Comparison of ENCODE assay signal across 9 cellular contexts in genomic region chr1:202586018-202586821, GRCh38.
DNase-seq lines count a peak whose midpoint lies in the region; ATAC-seq, FAIRE-seq and TF ChIP-seq lines count a peak whose summit lies in the region.
"Had no signal": no experiment of that assay in that cellular context is flagged by ENCODE, and none has a peak within 500 bp of the region (broad histone marks: within the 10 kb centered on the region; RNA-seq: fewer than 3 reads in every experiment).

No MANE protein-coding gene starts in this region.

- ATAC-seq in left cardiac atrium = no peak
- no peak for ATAC-seq in GM19035 (IDR thresholded peaks at IDR 0.05; ENCODE audit: unreplicated experiment)

- no peak for TF ChIP-seq POLR2A in GM12892 (IDR thresholded peaks at IDR 0.05; ENCODE audit: low read depth, low read length)

- no peaks in the 10 kb centered on the region for H3K27me3 ChIP-seq in HL-60 (ENCODE audit: insufficient read depth, poor library complexity, severe bottlenecking)
- no peaks in the 10 kb centered on the region for H3K27me3 ChIP-seq in subcutaneous abdominal adipose tissue (ENCODE audit: control insufficient read depth in 5 of 5, insufficient read depth in 4 of 5, low read length in 5 of 5)

- DNase-seq in HL-60 (ENCODE audit: low read depth in 1 of 2, low spot score in 1 of 2) = peak; percentile 20 to 73
- DNase-seq in RPMI8226 = peak; percentile 87
- peak; percentile 47 for DNase-seq in left cardiac atrium
- no peak for DNase-seq in GM12892 (ENCODE audit: insufficient read length)
- no peak for DNase-seq in NCI-H446 treated with DMSO at 0.1 percent for 48 hours (lab: John Stamatoyannopoulos, UW)

- H3K4me1 ChIP-seq in subcutaneous abdominal adipose tissue (ENCODE audit: control insufficient read depth in 5 of 5, insufficient read depth in 5 of 5, low read length in 5 of 5) = peaks cover 11 to 63% (median 57%) of the 10 kb centered on the region in 5 donors

- no peaks in the 10 kb centered on the region for H3K9me3 ChIP-seq in subcutaneous abdominal adipose tissue (ENCODE audit: control insufficient read depth in 5 of 5, low read length in 5 of 5)

- H3K9ac ChIP-seq in subcutaneous abdominal adipose tissue (ENCODE audit: low read length in 5 of 5) = peak overlapping the region in 3 of 5 donors; percentile 8 to 41 (median 14)
- H3K9ac ChIP-seq: KMS-11 had no signal

- intact Hi-C loops in left cardiac atrium (cut with DNase I) = no loop called here

- peaks cover 10 to 19% (median 14%) of the 10 kb centered on the region in 5 donors for H3K36me3 ChIP-seq in subcutaneous abdominal adipose tissue (ENCODE audit: control insufficient read depth in 5 of 5, insufficient read depth in 5 of 5, low read length in 5 of 5)

- H3K4me3 ChIP-seq in HL-60 (replicated peaks; ENCODE audit: insufficient read depth, low read length) (no peak overlapping the region), subcutaneous abdominal adipose tissue (ENCODE audit: low read depth in 1 of 5, low read length in 5 of 5) (no peak overlapping the region)

- H3K27ac ChIP-seq in HL-60 (replicated peaks) (no peak overlapping the region), subcutaneous abdominal adipose tissue (ENCODE audit: low read depth, low read length) (peak overlapping the region; percentile 89)
- H3K27ac ChIP-seq: KMS-11 had no signal

- TF ChIP-seq CTCF in HL-60 (IDR thresholded peaks at IDR 0.05; ENCODE audit: insufficient read depth, low read length) = no peak

- no peak for FAIRE-seq in GM12892 (lab: Jason Lieb, UNC)
- FAIRE-seq: endometrium had no signal

Comparison
In these comparisons a context has a peak if more than half of its experiments do, and no peak if none do; other contexts are left out.
1. DNase-seq: peak in HL-60 (2 of 2), RPMI8226 (single experiment) and left cardiac atrium (single experiment); none in GM12892 (single experiment) and NCI-H446 treated with DMSO at 0.1 percent for 48 hours (single experiment).